13 cellular contexts compared by ENCODE assay signal in the genomic region with DNA sequence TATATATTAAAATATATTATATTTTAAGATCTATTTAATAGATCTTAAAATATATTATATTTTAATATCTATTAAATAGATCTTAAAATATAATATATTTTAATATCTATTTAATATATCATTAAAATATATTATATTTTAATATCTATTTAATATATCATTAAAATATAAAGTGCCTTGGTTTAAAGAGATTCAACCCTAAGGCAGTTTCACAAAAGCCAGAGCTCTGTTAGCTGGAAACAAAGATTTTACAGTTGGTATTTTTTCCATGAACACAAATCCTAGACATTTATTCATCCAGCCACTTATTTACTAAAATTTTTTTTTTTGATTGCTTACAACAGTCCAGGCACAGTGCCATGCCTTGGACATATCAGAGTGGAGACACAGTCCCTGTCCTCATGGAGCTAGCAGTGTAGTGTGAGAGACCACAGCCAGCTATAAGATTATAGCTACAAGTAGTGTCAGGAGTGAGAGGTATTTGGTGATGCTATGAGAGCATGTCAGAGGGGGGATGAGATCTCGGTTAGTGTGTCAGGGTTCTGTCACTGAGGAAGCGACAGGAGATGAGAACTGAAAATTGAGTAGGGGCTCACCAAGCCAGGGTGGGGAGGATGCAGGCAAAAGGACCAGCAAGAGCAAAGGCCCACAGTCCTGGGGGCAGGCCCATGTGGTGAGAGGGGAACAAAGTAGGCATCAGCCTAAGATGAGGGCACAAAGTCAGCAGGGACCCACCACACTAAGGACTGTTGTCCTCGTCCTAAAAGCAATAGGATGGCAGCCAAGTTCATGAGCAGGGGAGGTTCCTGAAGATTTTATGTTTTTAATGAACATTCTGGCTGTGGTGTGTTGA.
DNase-seq lines count a peak whose midpoint lies in the region; ATAC-seq lines count a peak whose summit lies in the region.
"Had no signal": no experiment of that assay in that cellular context is flagged by ENCODE, and none has a peak within 500 bp of the region (broad histone marks: within the 10 kb centered on the region; RNA-seq: fewer than 3 reads in every experiment).

No MANE protein-coding gene starts in this region.

- no peak overlapping the region for H3K18ac ChIP-seq in mesendoderm (ENCODE audit: low read length)

- no peaks in the 10 kb centered on the region for H3K27me3 ChIP-seq in mesendoderm (ENCODE audit: insufficient read depth, low read length, poor library complexity)

- H3K36me3 Mint-ChIP-seq in activated T-cell treated with anti-CD3 and anti-CD28 coated beads, Interleukin-2, amount 50 U/mL, for 72 hours (ENCODE audit: insufficient read depth in 2 of 2) = no peaks in the 10 kb centered on the region
- no peaks in the 10 kb centered on the region for H3K36me3 Mint-ChIP-seq in activated CD8-positive, alpha-beta T cell treated with anti-CD3 and anti-CD28 coated beads, Interleukin-2, amount 10 ng/mL, durations not matched to agents 7 days and 5 days (ENCODE audit: low read depth)

- no peaks in the 10 kb centered on the region for H3K36me3 ChIP-seq in mesendoderm (ENCODE audit: control insufficient read depth, insufficient read depth, low read length)

- CTCF ChIA-PET in activated CD8-positive, alpha-beta T cell treated with anti-CD3 and anti-CD28 coated beads, Interleukin-2, amount 10 ng/mL, durations not matched to agents 7 days and 5 days (lab: Charles Lee) = interaction anchor here (0.6 to 1.6 kb wide), 4 partner anchors 12 to 577 kb away, joined by 3 to 5 read pairs (median 4); no protein-coding TSS in a partner anchor

- POLR2A ChIA-PET in activated CD8-positive, alpha-beta T cell treated with anti-CD3 and anti-CD28 coated beads, Interleukin-2, amount 10 ng/mL, durations not matched to agents 7 days and 5 days (lab: Charles Lee) = interaction anchor here (0.7 to 0.8 kb wide), 2 partner anchors 12 to 970 kb away, joined by 3 to 4 read pairs; no protein-coding TSS in a partner anchor

- H2BK15ac ChIP-seq in mesendoderm (replicated peaks; ENCODE audit: low read depth) = no peak overlapping the region

- no peak overlapping the region for H3K4ac ChIP-seq in mesendoderm (ENCODE audit: low read depth, low read length)

- DNase-seq in activated T-cell treated with anti-CD3 and anti-CD28 coated beads, Interleukin-2, amount 50 U/mL, for 72 hours = no peak
- no peak for DNase-seq in activated T-cell treated with anti-CD3 and anti-CD28 coated beads, Interleukin-2, amount 50 U/mL, for 1 hour
- DNase-seq in KBM-7 (peak; percentile 14), mesendoderm (no peak), posterior cingulate gyrus (no peak), D341Med (ENCODE audit: low spot score) (no peak)
- DNase-seq in activated CD8-positive, alpha-beta T cell treated with anti-CD3 and anti-CD28 coated beads, Interleukin-2, amount 10 ng/mL, durations not matched to agents 7 days and 5 days = no peak
- DNase-seq: HFFc6, NCI-H2107, NCI-H345 had no signal

- no peak overlapping the region for H3K4me2 ChIP-seq in mesendoderm (ENCODE audit: low read length)
- H3K4me2 ChIP-seq: KMS-11 had no signal

- WGBS in mesendoderm (ENCODE audit: extremely low coverage, insufficient coverage, low lambda C conversion rate) = no CpG with 5 or more reads among the region's 3 CpGs

- no peak overlapping the region for H3K27ac Mint-ChIP-seq in activated T-cell treated with anti-CD3 and anti-CD28 coated beads, Interleukin-2, amount 50 U/mL, for 72 hours
- H3K27ac Mint-ChIP-seq in activated CD8-positive, alpha-beta T cell treated with anti-CD3 and anti-CD28 coated beads, Interleukin-2, amount 10 ng/mL, durations not matched to agents 7 days and 5 days = no peak overlapping the region
- H3K27ac Mint-ChIP-seq: HFFc6 had no signal

- no peak overlapping the region for H3K4me3 Mint-ChIP-seq in activated T-cell treated with anti-CD3 and anti-CD28 coated beads, Interleukin-2, amount 50 U/mL, for 72 hours
- H3K4me3 Mint-ChIP-seq in activated CD8-positive, alpha-beta T cell treated with anti-CD3 and anti-CD28 coated beads, Interleukin-2, amount 10 ng/mL, durations not matched to agents 7 days and 5 days = no peak overlapping the region
- H3K4me3 Mint-ChIP-seq: HFFc6 had no signal

- peak overlapping the region; percentile 54 for H3K56ac ChIP-seq in mesendoderm (ENCODE audit: low read length)

- H4K5ac ChIP-seq in mesendoderm (ENCODE audit: low read length) = no peak overlapping the region

- H3K4me3 ChIP-seq in mesendoderm (ENCODE audit: low read length) = no peak overlapping the region

- H3K27ac ChIP-seq in mesendoderm (ENCODE audit: low read depth, low read length) = no peak overlapping the region
- H3K27ac ChIP-seq: C4-2B, KMS-11 had no signal

- H3K79me1 ChIP-seq in mesendoderm (ENCODE audit: low read length) = no peaks in the 10 kb centered on the region

- peaks cover 14% of the 10 kb centered on the region for H3K4me1 ChIP-seq in mesendoderm (ENCODE audit: control insufficient read depth, low read depth, low read length)

- no peak overlapping the region for H2BK120ac ChIP-seq in mesendoderm (ENCODE audit: low read depth, low read length)

- in situ Hi-C loops in KBM-7 (cut with MboI; ENCODE audit: low pct_unique_long_range_greater_than_20kb, low sequenced_read_pairs) = no loop called here

- peak; percentile 45 to 73 for ATAC-seq in activated T-cell treated with anti-CD3 and anti-CD28 coated beads, Interleukin-2, amount 50 U/mL, for 72 hours (replicated peaks in 1 of 2)
- ATAC-seq in activated CD8-positive, alpha-beta T cell treated with anti-CD3 and anti-CD28 coated beads, Interleukin-2, amount 10 ng/mL, durations not matched to agents 7 days and 5 days = peak; percentile 47
- ATAC-seq: Panc1 had no signal

- H2BK5ac ChIP-seq in mesendoderm (ENCODE audit: low read length) = peak overlapping the region; percentile 53

- H3K23ac ChIP-seq in mesendoderm (ENCODE audit: low read length) = no peak overlapping the region

- H3K9ac ChIP-seq in mesendoderm (ENCODE audit: low read length) = no peak overlapping the region
- H3K9ac ChIP-seq: KMS-11 had no signal

- H3K27me3 Mint-ChIP-seq in activated T-cell treated with anti-CD3 and anti-CD28 coated beads, Interleukin-2, amount 50 U/mL, for 72 hours (ENCODE audit: low read depth) = peaks cover 19% of the 10 kb centered on the region
- H3K27me3 Mint-ChIP-seq in activated CD8-positive, alpha-beta T cell treated with anti-CD3 and anti-CD28 coated beads, Interleukin-2, amount 10 ng/mL, durations not matched to agents 7 days and 5 days (ENCODE audit: low read depth) = peaks cover 9% of the 10 kb centered on the region

- no peak overlapping the region for H4K8ac ChIP-seq in mesendoderm (ENCODE audit: low read depth, low read length)

- no peaks in the 10 kb centered on the region for H3K4me1 Mint-ChIP-seq in activated T-cell treated with anti-CD3 and anti-CD28 coated beads, Interleukin-2, amount 50 U/mL, for 72 hours (ENCODE audit: low read depth)
- H3K4me1 Mint-ChIP-seq in activated CD8-positive, alpha-beta T cell treated with anti-CD3 and anti-CD28 coated beads, Interleukin-2, amount 10 ng/mL, durations not matched to agents 7 days and 5 days (ENCODE audit: low read depth) = no peaks in the 10 kb centered on the region

- H3K79me2 ChIP-seq in mesendoderm (ENCODE audit: control insufficient read depth, insufficient read depth, low read length) = no peaks in the 10 kb centered on the region

- intact Hi-C loops in posterior cingulate gyrus (cut with DNase I) = no loop called here

- H3K9me3 Mint-ChIP-seq in activated T-cell treated with anti-CD3 and anti-CD28 coated beads, Interleukin-2, amount 50 U/mL, for 72 hours = no peaks in the 10 kb centered on the region
- no peaks in the 10 kb centered on the region for H3K9me3 Mint-ChIP-seq in activated CD8-positive, alpha-beta T cell treated with anti-CD3 and anti-CD28 coated beads, Interleukin-2, amount 10 ng/mL, durations not matched to agents 7 days and 5 days (ENCODE audit: insufficient read depth)
- H3K9me3 Mint-ChIP-seq: HFFc6 had no signal

- no peak overlapping the region for H2AK5ac ChIP-seq in mesendoderm (ENCODE audit: low read length)
